ENCODE assay signal across 8 cellular contexts in genomic region chr17:5419959-5420653, GRCh38. TPM values are rescaled to one million over a fixed set of nuclear protein-coding genes. Genes with fewer than 3 reads are reported as not detected.
DNase-seq lines count a peak whose midpoint lies in the region; ATAC-seq and TF ChIP-seq lines count a peak whose summit lies in the region.

Gene RPAIN (plus strand): TSS chr17:5420182. CDS start chr17:5420211, 29 bp downstream.

- CTCF ChIA-PET in activated B cell treated with CpG ODN at 0.5 μM for 24 hours (lab: Charles Lee), result interaction anchor here (2.5 kb wide), 1 partner anchor 20 kb away, joined by 24 read pairs; the partner anchor contains the start of gene C1QBP

- peaks cover 51% of the 10 kb centered on the region for H3K4me1 Mint-ChIP-seq in activated B cell treated with CpG ODN at 0.5 μM for 24 hours

- POLR2A ChIA-PET in activated B cell treated with CpG ODN at 0.5 μM for 24 hours (lab: Charles Lee), result interaction anchor here (0.9 to 3.5 kb wide), 16 partner anchors 9 to 473 kb away, joined by 3 to 39 read pairs (median 7); partner anchors contain the start of genes C1QBP, DERL2, DHX33 and MIS12

- DNase-seq in ACHN, result peak; percentile 90
- DNase-seq in NCI-H2227 treated with DMSO at 0.1 percent for 48 hours (lab: John Stamatoyannopoulos, UW), result peak; percentile 94
- DNase-seq in activated B cell treated with CpG ODN at 0.5 μM for 24 hours, result peak; percentile 85
- DNase-seq in cerebellum (ENCODE audit: low spot score), result peak; percentile 92
- peak; percentile 88 for DNase-seq in stimulated activated CD4-positive, alpha-beta T cell treated with anti-CD3 and anti-CD28 coated beads, Interleukin-1b, Interleukin-23, amount 100 ng/mL, for 48 hours

- no peaks in the 10 kb centered on the region for H3K27me3 Mint-ChIP-seq in activated B cell treated with CpG ODN at 0.5 μM for 24 hours

- in situ Hi-C loops in ACHN (cut with HindIII; ENCODE audit: low pct_ligation_motif_present, low pct_unique_long_range_greater_than_20kb, low sequenced_read_pairs), result no loop called here

- peak within 1 kb of the TSS; percentile 100 for H3K27ac Mint-ChIP-seq in activated B cell treated with CpG ODN at 0.5 μM for 24 hours

- intact Hi-C loops in activated B cell treated with CpG ODN at 0.5 μM for 24 hours (cut with micrococcal nuclease), result loop anchor here (1.0 to 5.0 kb wide), 6 partner anchors 19 to 1278 kb away; partner anchors contain the start of genes C1QBP, CYB5D2, DERL2 and MIS12

- no peaks in the 10 kb centered on the region for H3K9me3 Mint-ChIP-seq in activated B cell treated with CpG ODN at 0.5 μM for 24 hours

- TF ChIP-seq CTCF in activated B cell treated with CpG ODN at 0.5 μM for 24 hours (IDR thresholded peaks at IDR 0.05), result no peak

- H3K27ac ChIP-seq in layer of hippocampus (ENCODE audit: low read depth, low read length), result peak within 1 kb of the TSS; percentile 83

- ATAC-seq in GM18868 (IDR thresholded peaks at IDR 0.05; ENCODE audit: unreplicated experiment) (peak; percentile 56), HG03103 (IDR thresholded peaks at IDR 0.05; ENCODE audit: low read depth, unreplicated experiment) (peak; percentile 51), activated B cell treated with CpG ODN at 0.5 μM for 24 hours (ENCODE audit: low read depth) (peak; percentile 66)

- H3K27me3 ChIP-seq in layer of hippocampus (ENCODE audit: control insufficient read depth, insufficient read depth, low read length), result no peaks in the 10 kb centered on the region

- peaks cover 75% of the 10 kb centered on the region for H3K36me3 Mint-ChIP-seq in activated B cell treated with CpG ODN at 0.5 μM for 24 hours (ENCODE audit: low read depth)

- H3K4me3 Mint-ChIP-seq in activated B cell treated with CpG ODN at 0.5 μM for 24 hours, result peak within 1 kb of the TSS; percentile 100

RNA-seq across cellular contexts. Expression of gene RPAIN, which starts in this region (rescaled TPM):
- total RNA-seq in activated B cell treated with CpG ODN at 0.5 μM for 24 hours (70.4 and 87.7 TPM in 2 replicates), cerebellum (65.1 TPM)

Comparison
In these comparisons a context has a peak if more than half of its experiments do, and no peak if none do; other contexts are left out.
1. Peak in every context shown above with its lines: DNase-seq, ATAC-seq and H3K27ac ChIP-seq.